17 cellular contexts compared by ENCODE assay signal in the genomic region with DNA sequence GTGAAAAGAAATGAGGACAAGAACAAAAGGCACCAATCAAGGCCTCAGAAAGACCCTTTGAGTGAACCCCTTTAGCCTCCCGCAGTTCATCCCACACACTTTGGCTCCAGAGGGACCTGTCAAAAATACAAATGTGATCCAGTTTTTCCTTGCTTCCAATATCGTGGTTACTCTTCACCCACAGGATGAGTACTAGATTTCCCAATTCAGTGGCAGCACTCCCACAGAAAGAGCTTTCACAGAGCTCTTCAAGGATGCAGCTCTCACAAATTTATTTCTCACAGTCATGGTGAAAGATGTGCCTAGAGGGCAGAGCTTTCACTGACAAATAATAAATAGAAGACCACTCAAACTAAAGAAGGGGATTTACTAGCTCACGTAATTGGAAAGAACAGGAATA. TPM values are rescaled to one million over a fixed set of nuclear protein-coding genes. Genes with fewer than 3 reads are reported as not detected.
DNase-seq lines count a peak whose midpoint lies in the region; ATAC-seq and TF ChIP-seq lines count a peak whose summit lies in the region.
"Had no signal": no experiment of that assay in that cellular context is flagged by ENCODE, and none has a peak within 500 bp of the region (broad histone marks: within the 10 kb centered on the region; RNA-seq: fewer than 3 reads in every experiment).

No MANE protein-coding gene starts in this region.

- peaks cover 0 to 36% (median 16%) of the 10 kb centered on the region in 12 donors for H3K4me1 ChIP-seq in heart left ventricle

- DNase-seq in AG10803 (ENCODE audit: low read depth) (peak; percentile 35), LHCN-M2 (ENCODE audit: low read depth) (peak; percentile 6), islet precursor cell (peak; percentile 9), UCSD-AML1 (lab: John Stamatoyannopoulos, UW; ENCODE audit: unreplicated experiment) (no peak), LoVo (ENCODE audit: low spot score) (no peak), H4 (ENCODE audit: low spot score) (no peak), heart left ventricle (no peak)
- DNase-seq: 8988T, H7, NCI-H1105 treated with DMSO at 0.1 percent for 48 hours, NCI-H2029 treated with DMSO at 0.1 percent for 48 hours, NCI-H345, NCI-H524 had no signal

- peaks cover 27% of the 10 kb centered on the region for H3K36me3 Mint-ChIP-seq in dendritic cell treated with granulocyte-macrophage colony-stimulating factor and Interleukin-4, amounts not matched to agents 40 ng/mL and 50 ng/mL, for 4 days (ENCODE audit: low read depth)

- peaks cover 34% of the 10 kb centered on the region for H3K4me1 Mint-ChIP-seq in dendritic cell treated with granulocyte-macrophage colony-stimulating factor and Interleukin-4, amounts not matched to agents 40 ng/mL and 50 ng/mL, for 4 days (ENCODE audit: low read depth)

- H3K27ac ChIP-seq in heart left ventricle = no peak overlapping the region
- H3K27ac ChIP-seq: C4-2B, SJSA1 had no signal

- no peak overlapping the region for H3K4me3 Mint-ChIP-seq in dendritic cell treated with granulocyte-macrophage colony-stimulating factor and Interleukin-4, amounts not matched to agents 40 ng/mL and 50 ng/mL, for 4 days

- no peaks in the 10 kb centered on the region for H3K27me3 Mint-ChIP-seq in dendritic cell treated with granulocyte-macrophage colony-stimulating factor and Interleukin-4, amounts not matched to agents 40 ng/mL and 50 ng/mL, for 4 days

- peaks cover 0 to 20% (median 12%) of the 10 kb centered on the region in 9 donors for H3K36me3 ChIP-seq in heart left ventricle

- intact Hi-C loops in dendritic cell treated with granulocyte-macrophage colony-stimulating factor and Interleukin-4, amounts not matched to agents 40 ng/mL and 50 ng/mL, for 4 days (cut with micrococcal nuclease) = loop anchor here (5.0 kb wide), 1 partner anchor 47 kb away; a partner anchor contains a TSS
- intact Hi-C loops in heart left ventricle (cut with DNase I) = no loop called here

- H3K4me3 ChIP-seq in AG10803 (ENCODE audit: low read length) = no peak overlapping the region
- H3K4me3 ChIP-seq in heart left ventricle = no peak overlapping the region
- H3K4me3 ChIP-seq: SJSA1 had no signal

- ATAC-seq in heart left ventricle = no peak
- ATAC-seq: HepG2 had no signal

- H3K9me3 ChIP-seq in heart left ventricle = no peaks in the 10 kb centered on the region
- H3K9me3 ChIP-seq: SJSA1 had no signal

- no peak for TF ChIP-seq CTCF in AG10803 (conservative IDR thresholded peaks at IDR 0.05; ENCODE audit: low read length)
- TF ChIP-seq CTCF in heart left ventricle (IDR thresholded peaks at IDR 0.05) = no peak

- no peaks in the 10 kb centered on the region for H3K27me3 ChIP-seq in heart left ventricle
- H3K27me3 ChIP-seq: SJSA1 had no signal

- WGBS in heart left ventricle, 4 donors = 83 to 90% (median 86%) methylated on average over 3 of the region's 3 CpGs

- H3K27ac Mint-ChIP-seq in dendritic cell treated with granulocyte-macrophage colony-stimulating factor and Interleukin-4, amounts not matched to agents 40 ng/mL and 50 ng/mL, for 4 days = peak overlapping the region; percentile 84

- TF ChIP-seq POLR2A in heart left ventricle (IDR thresholded peaks at IDR 0.05) = no peak

- H3K9me3 Mint-ChIP-seq in dendritic cell treated with granulocyte-macrophage colony-stimulating factor and Interleukin-4, amounts not matched to agents 40 ng/mL and 50 ng/mL, for 4 days = no peaks in the 10 kb centered on the region

RNA-seq across cellular contexts. Expression of a gene that starts 3.0 kb away (rescaled TPM):
- 31.0 and 32.6 TPM in 2 replicates for total RNA-seq in LHCN-M2 (2014; rRNA removed)
- polyA plus RNA-seq in LHCN-M2 (2012) = 18.4 TPM
- total RNA-seq in H4 (2014; rRNA removed; shearing (Covaris generic)) = 15.4 and 19.2 TPM in 2 replicates
- 10 to 100 TPM; 22.6 to 87.9 (median 46.9) TPM for total RNA-seq in heart left ventricle
- polyA plus RNA-seq in heart left ventricle = 10 to 100 TPM in 1 of 2 donors, 1 to 10 TPM in 1; 5.7 to 28.5 TPM

RNA-seq across cellular contexts. Expression of a gene that starts 47.2 kb away (rescaled TPM):
- 34.9 and 48.0 TPM in 2 replicates for total RNA-seq in LHCN-M2 (2014; rRNA removed)
- polyA plus RNA-seq in LHCN-M2 (2012) = 53.8 TPM
- 42.6 and 56.4 TPM in 2 replicates for total RNA-seq in H4 (2014; rRNA removed; shearing (Covaris generic))
- 100 to 1,000 TPM in 6 of 9 donors, 10 to 100 TPM in 3; 76.6 to 144 (median 110) TPM for total RNA-seq in heart left ventricle
- polyA plus RNA-seq in heart left ventricle = 100 to 1,000 TPM in 1 of 2 donors, 10 to 100 TPM in 1; 61.5 to 156 TPM

Comparison
In these comparisons a context has a peak if more than half of its experiments do, and no peak if none do; other contexts are left out.
1. DNase-seq: peak in AG10803 (single experiment), LHCN-M2 (single experiment) and islet precursor cell (single experiment); none in UCSD-AML1 (single experiment), LoVo (single experiment), H4 (single experiment) and heart left ventricle (0 of 5).